Comparison of ENCODE assay signal across 8 cellular contexts in genomic region chr13:67224148-67224846, GRCh38. TPM values are rescaled to one million over a fixed set of nuclear protein-coding genes. Genes with fewer than 3 reads are reported as not detected.
DNase-seq lines count a peak whose midpoint lies in the region; ATAC-seq and TF ChIP-seq lines count a peak whose summit lies in the region.

No MANE protein-coding gene starts in this region.

- H3K36me3 ChIP-seq in H7 (replicated peaks; ENCODE audit: control insufficient read depth, insufficient read depth, low read length) (no peaks in the 10 kb centered on the region), body of pancreas (replicated peaks in 1 of 2; ENCODE audit: insufficient read depth in 1 of 2, low read depth in 2 of 2) (no peaks in the 10 kb centered on the region), iPS DF 6.9 (ENCODE audit: control insufficient read depth, insufficient read depth, low read length) (no peaks in the 10 kb centered on the region), skeletal muscle tissue (ENCODE audit: control insufficient read depth in 3 of 3, insufficient read depth in 3 of 3, low read length in 3 of 3) (no peaks in the 10 kb centered on the region)

- no peak overlapping the region for H3K27ac ChIP-seq in body of pancreas
- H3K27ac ChIP-seq in iPS DF 6.9 (ENCODE audit: low read length), result no peak overlapping the region
- H3K27ac ChIP-seq in skeletal muscle tissue (ENCODE audit: low read depth, low read length), result no peak overlapping the region

- no peak overlapping the region for H3K9ac ChIP-seq in skeletal muscle tissue (ENCODE audit: low read depth in 1 of 3, low read length in 3 of 3)

- H3K4me1 ChIP-seq in body of pancreas (no peaks in the 10 kb centered on the region), iPS DF 6.9 (ENCODE audit: control insufficient read depth, insufficient read depth, low read length) (no peaks in the 10 kb centered on the region), skeletal muscle tissue (ENCODE audit: control insufficient read depth in 3 of 3, insufficient read depth in 3 of 3, low read length in 3 of 3) (peaks cover 0 to 5% (median 3%) of the 10 kb centered on the region in 3 donors)

- peak; percentile 47 for DNase-seq in ELF-1 (ENCODE audit: low read depth, low spot score)
- DNase-seq in H7, result peak; percentile 41
- DNase-seq in NCI-H1092 (lab: John Stamatoyannopoulos, UW), result peak; percentile 69
- peak; percentile 77 to 89 (median 84) for DNase-seq in body of pancreas
- DNase-seq in iPS DF 6.9 (ENCODE audit: low read depth, low spot score), result peak; percentile 27

- 4 to 8% methylated on average over 9 of the region's 9 CpGs for WGBS in body of pancreas, 2 donors
- no CpG with 5 or more reads among the region's 9 CpGs for WGBS in iPS DF 6.9 (ENCODE audit: insufficient coverage, insufficient read length)

- TF ChIP-seq CTCF in body of pancreas (IDR thresholded peaks at IDR 0.05), result peak; percentile 54 to 88 (median 83)

- H3K9me3 ChIP-seq in body of pancreas (no peaks in the 10 kb centered on the region), iPS DF 6.9 (ENCODE audit: control insufficient read depth, insufficient read depth, low read length) (no peaks in the 10 kb centered on the region), skeletal muscle tissue (ENCODE audit: control insufficient read depth in 3 of 3, low read length in 3 of 3) (no peaks in the 10 kb centered on the region)

- ATAC-seq in SK-N-SH treated with all-trans-retinoic acid at 6 μM for 48 hours (peak; percentile 71), body of pancreas (peak; percentile 95), GM21515 (IDR thresholded peaks at IDR 0.05; ENCODE audit: unreplicated experiment) (no peak)

- H3K27me3 ChIP-seq in H7 (ENCODE audit: control insufficient read depth, insufficient read depth, low read length) (peaks cover 16% of the 10 kb centered on the region), body of pancreas (no peaks in the 10 kb centered on the region), iPS DF 6.9 (ENCODE audit: control insufficient read depth, insufficient read depth, low read length) (no peaks in the 10 kb centered on the region), skeletal muscle tissue (ENCODE audit: control insufficient read depth in 3 of 3, insufficient read depth in 3 of 3, low read length in 3 of 3) (no peaks in the 10 kb centered on the region)

- no peak for TF ChIP-seq POLR2A in body of pancreas (IDR thresholded peaks at IDR 0.05)

- H3K4me3 ChIP-seq in H7 (ENCODE audit: insufficient read depth, low read depth, low read length) (no peak overlapping the region), body of pancreas (no peak overlapping the region), iPS DF 6.9 (ENCODE audit: low read length) (no peak overlapping the region), skeletal muscle tissue (ENCODE audit: low read length in 3 of 3) (peak overlapping the region in 2 of 3 donors; percentile 24)

- intact Hi-C loops in body of pancreas (cut with DNase I), result no loop called here

TF ChIP-seq in SK-N-SH treated with all-trans-retinoic acid at 6 μM for 48 hours, 23 proteins besides CTCF, POLR2A, EP300 and RAD21:
- TF ChIP-seq ESRRG (CRISPR knock-in tag; IDR thresholded peaks at IDR 0.05) (0 out of 2 replicates have a peak, but pooled peaks have one; percentile 55), TCF4 (CRISPR knock-in tag; IDR thresholded peaks at IDR 0.05; ENCODE audit: borderline replicate concordance) (no peak), GLIS3 (CRISPR knock-in tag; IDR thresholded peaks at IDR 0.05) (no peak), OSR1 (CRISPR knock-in tag; IDR thresholded peaks at IDR 0.05) (no peak), PATZ1 (CRISPR knock-in tag; IDR thresholded peaks at IDR 0.05; ENCODE audit: borderline replicate concordance) (no peak), ZC3H10 (CRISPR knock-in tag; IDR thresholded peaks at IDR 0.05) (no peak), ISL1 (CRISPR knock-in tag; IDR thresholded peaks at IDR 0.05) (peak; percentile 45; the same call in 1 of the 2 replicates), ZFP30 (CRISPR knock-in tag; IDR thresholded peaks at IDR 0.05) (no peak), ZNF8 (CRISPR knock-in tag; IDR thresholded peaks at IDR 0.05) (no peak), BACH2 (CRISPR knock-in tag; IDR thresholded peaks at IDR 0.05; ENCODE audit: borderline replicate concordance) (no peak)
- TF ChIP-seq, protein P1, sequence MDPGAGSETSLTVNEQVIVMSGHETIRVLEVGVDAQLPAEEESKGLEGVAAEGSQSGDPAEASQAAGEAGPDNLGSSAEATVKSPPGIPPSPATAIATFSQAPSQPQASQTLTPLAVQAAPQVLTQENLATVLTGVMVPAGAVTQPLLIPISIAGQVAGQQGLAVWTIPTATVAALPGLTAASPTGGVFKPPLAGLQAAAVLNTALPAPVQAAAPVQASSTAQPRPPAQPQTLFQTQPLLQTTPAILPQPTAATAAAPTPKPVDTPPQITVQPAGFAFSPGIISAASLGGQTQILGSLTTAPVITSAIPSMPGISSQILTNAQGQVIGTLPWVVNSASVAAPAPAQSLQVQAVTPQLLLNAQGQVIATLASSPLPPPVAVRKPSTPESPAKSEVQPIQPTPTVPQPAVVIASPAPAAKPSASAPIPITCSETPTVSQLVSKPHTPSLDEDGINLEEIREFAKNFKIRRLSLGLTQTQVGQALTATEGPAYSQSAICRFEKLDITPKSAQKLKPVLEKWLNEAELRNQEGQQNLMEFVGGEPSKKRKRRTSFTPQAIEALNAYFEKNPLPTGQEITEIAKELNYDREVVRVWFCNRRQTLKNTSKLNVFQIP (CRISPR knock-in tag; IDR thresholded peaks at IDR 0.05; ENCODE audit: borderline replicate concordance, low read depth), result no peak
- TF ChIP-seq, protein P2, sequence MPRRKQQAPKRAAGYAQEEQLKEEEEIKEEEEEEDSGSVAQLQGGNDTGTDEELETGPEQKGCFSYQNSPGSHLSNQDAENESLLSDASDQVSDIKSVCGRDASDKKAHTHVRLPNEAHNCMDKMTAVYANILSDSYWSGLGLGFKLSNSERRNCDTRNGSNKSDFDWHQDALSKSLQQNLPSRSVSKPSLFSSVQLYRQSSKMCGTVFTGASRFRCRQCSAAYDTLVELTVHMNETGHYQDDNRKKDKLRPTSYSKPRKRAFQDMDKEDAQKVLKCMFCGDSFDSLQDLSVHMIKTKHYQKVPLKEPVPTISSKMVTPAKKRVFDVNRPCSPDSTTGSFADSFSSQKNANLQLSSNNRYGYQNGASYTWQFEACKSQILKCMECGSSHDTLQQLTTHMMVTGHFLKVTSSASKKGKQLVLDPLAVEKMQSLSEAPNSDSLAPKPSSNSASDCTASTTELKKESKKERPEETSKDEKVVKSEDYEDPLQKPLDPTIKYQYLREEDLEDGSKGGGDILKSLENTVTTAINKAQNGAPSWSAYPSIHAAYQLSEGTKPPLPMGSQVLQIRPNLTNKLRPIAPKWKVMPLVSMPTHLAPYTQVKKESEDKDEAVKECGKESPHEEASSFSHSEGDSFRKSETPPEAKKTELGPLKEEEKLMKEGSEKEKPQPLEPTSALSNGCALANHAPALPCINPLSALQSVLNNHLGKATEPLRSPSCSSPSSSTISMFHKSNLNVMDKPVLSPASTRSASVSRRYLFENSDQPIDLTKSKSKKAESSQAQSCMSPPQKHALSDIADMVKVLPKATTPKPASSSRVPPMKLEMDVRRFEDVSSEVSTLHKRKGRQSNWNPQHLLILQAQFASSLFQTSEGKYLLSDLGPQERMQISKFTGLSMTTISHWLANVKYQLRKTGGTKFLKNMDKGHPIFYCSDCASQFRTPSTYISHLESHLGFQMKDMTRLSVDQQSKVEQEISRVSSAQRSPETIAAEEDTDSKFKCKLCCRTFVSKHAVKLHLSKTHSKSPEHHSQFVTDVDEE (CRISPR knock-in tag; IDR thresholded peaks at IDR 0.05), result no peak; the same call in 1 of the 2 replicates

RNA-seq across cellular contexts. Expression of gene PCDH9, which starts 5.8 kb away (rescaled TPM):
- 0.07 and 0.14 TPM in 2 replicates for total RNA-seq in H7 (2014; rRNA removed; shearing (Covaris generic))
- 1 to 10 TPM; 3.6 to 3.9 TPM for total RNA-seq in body of pancreas
- total RNA-seq in skeletal muscle tissue, result 6.8 TPM

Comparison
In these comparisons a context has a peak if more than half of its experiments do, and no peak if none do; other contexts are left out.
1. DNase-seq: peak in every context shown above with its lines; median percentile 84 in body of pancreas; 69 in NCI-H1092; 47 in ELF-1; 41 in H7; 27 in iPS DF 6.9.
2. H3K4me3 ChIP-seq: peak in skeletal muscle tissue (2 of 3); none in H7 (single experiment), body of pancreas (0 of 2) and iPS DF 6.9 (single experiment).